26 cellular contexts compared by ENCODE assay signal in the genomic region with DNA sequence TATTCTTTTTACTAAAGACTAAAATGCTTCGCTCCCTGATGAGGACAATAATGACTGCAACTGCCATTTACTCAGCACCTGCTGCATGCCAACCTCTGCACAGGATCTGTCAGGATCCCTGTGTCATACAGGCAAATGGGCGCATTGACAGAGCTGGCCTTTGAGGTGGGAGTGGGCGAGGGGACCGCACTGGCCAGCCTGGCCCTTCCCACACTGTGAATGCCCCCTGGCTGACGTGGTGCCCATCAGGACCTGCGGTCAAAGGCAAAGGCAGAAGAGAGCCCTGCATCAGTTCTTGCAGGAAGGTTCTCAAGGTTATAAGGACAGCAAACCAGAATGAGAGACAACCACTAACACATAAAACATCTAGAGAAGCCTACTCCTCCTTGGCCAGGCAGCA.
"Had no signal": no experiment of that assay in that cellular context is flagged by ENCODE, and none has a peak within 500 bp of the region (broad histone marks: within the 10 kb centered on the region; RNA-seq: fewer than 3 reads in every experiment).

No MANE protein-coding gene starts in this region.

- H3K9me3 ChIP-seq: ovary, psoas muscle, right lobe of liver, sigmoid colon, stomach, thoracic aorta, thyroid gland, tibial nerve, upper lobe of left lung, vagina had no signal

- H3K36me3 ChIP-seq: neural progenitor cell, ovary, thyroid gland, upper lobe of left lung, vagina had no signal

- H3K4me3 ChIP-seq: neural progenitor cell, ovary, psoas muscle, right lobe of liver, sigmoid colon, stomach, thoracic aorta, thyroid gland, tibial nerve, upper lobe of left lung, vagina had no signal

- H3K9me3 Mint-ChIP-seq: nephron; neural progenitor cell; stimulated activated effector memory CD8-positive, alpha-beta T cell treated with anti-CD3 and anti-CD28 coated beads, Interleukin-12 subunit alpha, Interleukin-12 subunit beta, amount 100 ng/mL, for 72 hours; stimulated activated naive B cell treated with anti-CD40 and anti-IgM and Interleukin-4, amounts not matched to agents 10 μg/mL and 1 μg/mL and 100 μg/mL, for 72 hours; stimulated activated naive CD8-positive, alpha-beta T cell treated with anti-CD3 and anti-CD28 coated beads, Interleukin-15, Interleukin-2, amounts not matched to agents 100 ng/mL and 50 ng/mL, for 24 hours had no signal

- H3K36me3 Mint-ChIP-seq: neural progenitor cell; stimulated activated effector memory CD8-positive, alpha-beta T cell treated with anti-CD3 and anti-CD28 coated beads, Interleukin-12 subunit alpha, Interleukin-12 subunit beta, amount 100 ng/mL, for 72 hours had no signal

- DNase-seq: occipital lobe; ovary; psoas muscle; right cardiac atrium; right lobe of liver; sigmoid colon; small intestine; stimulated activated CD4-positive, alpha-beta T cell treated with anti-CD3 and anti-CD28 coated beads, Interleukin-15, amount 100 ng/mL, for 24 hours; stimulated activated CD4-positive, alpha-beta T cell treated with anti-CD3 and anti-CD28 coated beads, Interleukin-2, amount 100 ng/mL, for 24 hours; stimulated activated CD4-positive, alpha-beta T cell treated with anti-CD3 and anti-CD28 coated beads, Interleukin-2, amount 100 ng/mL, for 48 hours; stimulated activated CD4-positive, alpha-beta T cell treated with anti-CD3 and anti-CD28 coated beads, Interleukin-4, amount 100 ng/mL, for 24 hours; stimulated activated naive B cell treated with anti-CD40 and anti-IgM and Interleukin-4, amounts not matched to agents 10 μg/mL and 1 μg/mL and 100 μg/mL, for 72 hours; stimulated activated naive CD4-positive, alpha-beta T cell treated with Interleukin-2 at 50 U/mL for 16 hours; stomach; thyroid gland; trophoblast cell; upper lobe of left lung had no signal

- H3K27ac Mint-ChIP-seq: nephron; neural progenitor cell; progenitor cell of endocrine pancreas; stimulated activated effector memory CD8-positive, alpha-beta T cell treated with anti-CD3 and anti-CD28 coated beads, Interleukin-12 subunit alpha, Interleukin-12 subunit beta, amount 100 ng/mL, for 72 hours; stimulated activated naive B cell treated with anti-CD40 and anti-IgM and Interleukin-4, amounts not matched to agents 10 μg/mL and 1 μg/mL and 100 μg/mL, for 72 hours; stimulated activated naive CD8-positive, alpha-beta T cell treated with anti-CD3 and anti-CD28 coated beads, Interleukin-15, Interleukin-2, amounts not matched to agents 100 ng/mL and 50 ng/mL, for 24 hours had no signal

- H3K4me1 Mint-ChIP-seq: nephron; stimulated activated naive B cell treated with anti-CD40 and anti-IgM and Interleukin-4, amounts not matched to agents 10 μg/mL and 1 μg/mL and 100 μg/mL, for 72 hours had no signal

- H3K27ac ChIP-seq: neural progenitor cell, ovary, parathyroid adenoma, psoas muscle, right lobe of liver, sigmoid colon, stomach, thoracic aorta, thyroid gland, tibial nerve, upper lobe of left lung, vagina had no signal

- H3K27me3 Mint-ChIP-seq: progenitor cell of endocrine pancreas; stimulated activated naive B cell treated with anti-CD40 and anti-IgM and Interleukin-4, amounts not matched to agents 10 μg/mL and 1 μg/mL and 100 μg/mL, for 72 hours; stimulated activated naive CD8-positive, alpha-beta T cell treated with anti-CD3 and anti-CD28 coated beads, Interleukin-15, Interleukin-2, amounts not matched to agents 100 ng/mL and 50 ng/mL, for 24 hours had no signal

- H3K4me3 Mint-ChIP-seq: nephron; neural progenitor cell; stimulated activated effector memory CD8-positive, alpha-beta T cell treated with anti-CD3 and anti-CD28 coated beads, Interleukin-12 subunit alpha, Interleukin-12 subunit beta, amount 100 ng/mL, for 72 hours; stimulated activated naive B cell treated with anti-CD40 and anti-IgM and Interleukin-4, amounts not matched to agents 10 μg/mL and 1 μg/mL and 100 μg/mL, for 72 hours; stimulated activated naive CD8-positive, alpha-beta T cell treated with anti-CD3 and anti-CD28 coated beads, Interleukin-15, Interleukin-2, amounts not matched to agents 100 ng/mL and 50 ng/mL, for 24 hours had no signal

- H3K27me3 ChIP-seq: neural progenitor cell, ovary, right lobe of liver, sigmoid colon, stomach, thyroid gland, tibial nerve, upper lobe of left lung, vagina had no signal

- H3K4me1 ChIP-seq: neural progenitor cell, parathyroid adenoma, psoas muscle, right lobe of liver, sigmoid colon, tibial nerve, upper lobe of left lung, vagina had no signal

- H3K9ac ChIP-seq: neural progenitor cell, parathyroid adenoma had no signal
